ENCODE assay signal across 8 cellular contexts in genomic region chr1:148372051-148372726, GRCh38.
DNase-seq lines count a peak whose midpoint lies in the region; ATAC-seq and TF ChIP-seq lines count a peak whose summit lies in the region.
"Not testable (repeated sequence)": the region's sequence is repeated elsewhere in the genome, so short reads cannot be mapped to it uniquely, and the experiment has no call there.

No MANE protein-coding gene starts in this region.

- TF ChIP-seq POLR2A in HCT116 (IDR thresholded peaks at IDR 0.05; ENCODE audit: borderline replicate concordance, extremely low read depth, insufficient read depth, insufficient read length); prostate gland (IDR thresholded peaks at IDR 0.05): not testable (repeated sequence)

- not testable (repeated sequence) for H3K4me3 ChIP-seq in HCT116 (replicated peaks in 1 of 2; ENCODE audit: low read depth in 1 of 2, low read length in 2 of 2); Panc1 (ENCODE audit: low read depth in 2 of 2, low read length in 2 of 2); adipocyte (ENCODE audit: low read length); prostate gland

- not testable (repeated sequence) for H3K9me3 ChIP-seq in HCT116 (ENCODE audit: control insufficient read depth in 1 of 2, insufficient read depth in 1 of 2, low read depth in 1 of 2, low read length in 2 of 2); Panc1 (ENCODE audit: control insufficient read depth, insufficient read depth, low read depth, low read length); adipocyte (ENCODE audit: control insufficient read depth, low read length); prostate gland

- 0 out of 2 replicates have a peak overlapping the region, but pooled peaks have one; percentile 33 for H3K4me2 ChIP-seq in HCT116 (ENCODE audit: low read length)

- peak overlapping the region; percentile 92 for H3K27ac Mint-ChIP-seq in activated CD8-positive, alpha-beta T cell treated with anti-CD3 and anti-CD28 coated beads for 36 hours
- peak overlapping the region; percentile 88 to 91 for H3K27ac Mint-ChIP-seq in effector memory CD8-positive, alpha-beta T cell

- H3K9me2 ChIP-seq in HCT116 (ENCODE audit: insufficient read depth) = not testable (repeated sequence)

- not testable (repeated sequence) for H3K79me2 ChIP-seq in HCT116 (ENCODE audit: insufficient read depth, low read length)

- H3K9me3 Mint-ChIP-seq in activated CD8-positive, alpha-beta T cell treated with anti-CD3 and anti-CD28 coated beads for 36 hours; effector memory CD8-positive, alpha-beta T cell: not testable (repeated sequence)

- WGBS in prostate gland = 75% methylated on average over 2 of the region's 2 CpGs

- intact Hi-C loops in HCT116 (cut with micrococcal nuclease); Panc1 (cut with micrococcal nuclease; ENCODE audit: unreplicated experiment); activated CD8-positive, alpha-beta T cell treated with anti-CD3 and anti-CD28 coated beads for 36 hours (cut with micrococcal nuclease); left colon (cut with DNase I, micrococcal nuclease); prostate gland (cut with DNase I): not testable (repeated sequence)

- BruUV-seq in HCT116 (replicated peaks; lab: Mats Ljungman, UMichigan); Panc1 (replicated peaks; lab: Mats Ljungman, UMichigan): not testable (repeated sequence)

- H3K36me3 ChIP-seq in HCT116 (ENCODE audit: control insufficient read depth in 1 of 2, insufficient read depth in 2 of 2, low read length in 2 of 2); Panc1 (ENCODE audit: control insufficient read depth, insufficient read depth, low read length); adipocyte (ENCODE audit: control insufficient read depth, insufficient read depth, low read length, severe bottlenecking); prostate gland: not testable (repeated sequence)

- H3K9ac ChIP-seq in HCT116 (ENCODE audit: low read length) = not testable (repeated sequence)
- peak overlapping the region; percentile 46 for H3K9ac ChIP-seq in adipocyte (ENCODE audit: low read length)

- RAD21 ChIA-PET in HCT116 (lab: Charles Lee; ENCODE audit: low non-redundant PET in 1 of 2, low total read pairs in 2 of 2, uncharacterized antibody in 2 of 2, unreplicated experiment in 2 of 2) = not testable (repeated sequence)

- not testable (repeated sequence) for TF ChIP-seq RAD21 in HCT116 (IDR thresholded peaks at IDR 0.05; ENCODE audit: low read depth)

- not testable (repeated sequence) for H3K36me3 Mint-ChIP-seq in activated CD8-positive, alpha-beta T cell treated with anti-CD3 and anti-CD28 coated beads for 36 hours (ENCODE audit: low read depth); effector memory CD8-positive, alpha-beta T cell (ENCODE audit: insufficient read depth)

- H3K27ac ChIP-seq in 22Rv1 (peak overlapping the region; percentile 45), Panc1 (ENCODE audit: low read length) (peak overlapping the region; percentile 17; the same call in 1 of the 2 replicates), prostate gland (peak overlapping the region; percentile 40 to 43)
- not testable (repeated sequence) for H3K27ac ChIP-seq in HCT116 (ENCODE audit: low read depth, low read length)

- peaks cover 44% of the 10 kb centered on the region for H3K4me1 Mint-ChIP-seq in activated CD8-positive, alpha-beta T cell treated with anti-CD3 and anti-CD28 coated beads for 36 hours (ENCODE audit: low read depth)
- H3K4me1 Mint-ChIP-seq in effector memory CD8-positive, alpha-beta T cell (ENCODE audit: low read depth in 2 of 2) = peaks cover 20 to 26% of the 10 kb centered on the region in 2 donors

- peaks cover 0 to 19% of the 10 kb centered on the region in 2 experiments; a peak in 3 of 4 replicates for H3K4me1 ChIP-seq in HCT116 (ENCODE audit: control insufficient read depth in 1 of 2, insufficient read depth in 2 of 2, low read length in 2 of 2)
- not testable (repeated sequence) for H3K4me1 ChIP-seq in Panc1 (ENCODE audit: control insufficient read depth, insufficient read depth, low read length); adipocyte (ENCODE audit: control insufficient read depth, insufficient read depth, low read length); prostate gland (replicated peaks)

- not testable (repeated sequence) for DNase-seq in HCT116 (ENCODE audit: low read depth, low spot score); Panc1 (ENCODE audit: low read depth, low spot score); activated CD8-positive, alpha-beta T cell treated with anti-CD3 and anti-CD28 coated beads for 36 hours; adipocyte (ENCODE audit: low read depth); effector memory CD8-positive, alpha-beta T cell; left colon; prostate gland (ENCODE audit: low spot score)

- H3K27me3 ChIP-seq in HCT116 (ENCODE audit: insufficient read depth, low read length); Panc1 (ENCODE audit: control insufficient read depth, insufficient read depth, low read length); adipocyte (replicated peaks; ENCODE audit: control insufficient read depth, insufficient read depth, low read length); prostate gland (replicated peaks; ENCODE audit: insufficient read depth): not testable (repeated sequence)

- H2AFZ ChIP-seq in HCT116 (ENCODE audit: low read depth, low read length, poor library complexity, severe bottlenecking) = peak overlapping the region; percentile 75

- H3K4me3 Mint-ChIP-seq in activated CD8-positive, alpha-beta T cell treated with anti-CD3 and anti-CD28 coated beads for 36 hours = not testable (repeated sequence)
- H3K4me3 Mint-ChIP-seq in effector memory CD8-positive, alpha-beta T cell = peak overlapping the region; percentile 70 to 73

- CTCF ChIA-PET in HCT116 (lab: Charles Lee) = not testable (repeated sequence)
- CTCF ChIA-PET in Panc1 (lab: Charles Lee) = interaction anchor here (0.9 kb wide), 1 partner anchor 15 kb away, joined by 5 read pairs; no protein-coding TSS in a partner anchor
- CTCF ChIA-PET in activated CD8-positive, alpha-beta T cell treated with anti-CD3 and anti-CD28 coated beads for 36 hours (lab: Charles Lee) = interaction anchor here (0.6 to 1.9 kb wide), 10 partner anchors 8 to 51 kb away, joined by 3 to 9 read pairs (median 4); no protein-coding TSS in a partner anchor

- ATAC-seq in HCT116 = peak; percentile 8
- peak; percentile 59 for ATAC-seq in Panc1
- ATAC-seq in activated CD8-positive, alpha-beta T cell treated with anti-CD3 and anti-CD28 coated beads for 36 hours = peak; percentile 9
- peak; percentile 5 for ATAC-seq in effector memory CD8-positive, alpha-beta T cell (replicated peaks)
- ATAC-seq in left colon = peak; percentile 26

- not testable (repeated sequence) for H3K27me3 Mint-ChIP-seq in activated CD8-positive, alpha-beta T cell treated with anti-CD3 and anti-CD28 coated beads for 36 hours; effector memory CD8-positive, alpha-beta T cell

- not testable (repeated sequence) for TF ChIP-seq CTCF in 22Rv1 (IDR thresholded peaks at IDR 0.05); HCT116 (IDR thresholded peaks at IDR 0.05 in 2 of 3, conservative IDR thresholded peaks at IDR 0.05 in 1 of 3; ENCODE audit: borderline replicate concordance in 1 of 3, insufficient read depth in 1 of 3, low read depth in 2 of 3, low read length in 2 of 3); Panc1 (IDR thresholded peaks at IDR 0.05); activated CD8-positive, alpha-beta T cell treated with anti-CD3 and anti-CD28 coated beads for 36 hours (IDR thresholded peaks at IDR 0.05); prostate gland (IDR thresholded peaks at IDR 0.05)

- in situ Hi-C loops in Panc1 (cut with HindIII; ENCODE audit: low pct_unique_long_range_greater_than_20kb, low sequenced_read_pairs) = not testable (repeated sequence)

- POLR2A ChIA-PET in HCT116 (lab: Charles Lee) = interaction anchor here (1.4 to 2.6 kb wide), 3 partner anchors 16 to 109 kb away, joined by 4 to 10 read pairs (median 8); no protein-coding TSS in a partner anchor
- POLR2A ChIA-PET in Panc1 (lab: Charles Lee) = not testable (repeated sequence)
- POLR2A ChIA-PET in activated CD8-positive, alpha-beta T cell treated with anti-CD3 and anti-CD28 coated beads for 36 hours (lab: Charles Lee) = interaction anchor here (0.6 to 6.3 kb wide), 8 partner anchors 10 to 151 kb away, joined by 3 to 82 read pairs (median 4); no protein-coding TSS in a partner anchor

- H4K20me1 ChIP-seq in HCT116 (ENCODE audit: insufficient read depth) = not testable (repeated sequence)

Comparison
In these comparisons a context has a peak if more than half of its experiments do, and no peak if none do; other contexts are left out.
1. ATAC-seq: peak in every context shown above with its lines; median percentile 59 in Panc1; 26 in left colon; 9 in activated CD8-positive, alpha-beta T cell treated with anti-CD3 and anti-CD28 coated beads for 36 hours; 8 in HCT116; 5 in effector memory CD8-positive, alpha-beta T cell.